17 cellular contexts compared by ENCODE assay signal in genomic region chr6:115613488-115613887, GRCh38.
DNase-seq lines count a peak whose midpoint lies in the region; ATAC-seq and TF ChIP-seq lines count a peak whose summit lies in the region.
"Had no signal": no experiment of that assay in that cellular context is flagged by ENCODE, and none has a peak within 500 bp of the region (broad histone marks: within the 10 kb centered on the region; RNA-seq: fewer than 3 reads in every experiment).

No MANE protein-coding gene starts in this region.

- no peak for ATAC-seq in activated T-cell treated with anti-CD3 and anti-CD28 coated beads, Interleukin-2, amount 50 U/mL, for 72 hours (replicated peaks in 1 of 2)
- no peak for ATAC-seq in HG02759 (IDR thresholded peaks at IDR 0.05; ENCODE audit: unreplicated experiment)
- ATAC-seq: activated CD4-positive, CD25-positive, alpha-beta regulatory T cell treated with anti-CD3 and anti-CD28 coated beads, Interleukin-2, amount 50 U/mL, for 24 hours; activated T-cell treated with anti-CD3 and anti-CD28 coated beads, Interleukin-2, amount 50 U/mL, for 4 hours; naive thymus-derived CD4-positive, alpha-beta T cell had no signal

- H3K4me2 ChIP-seq in mesendoderm (ENCODE audit: low read length) = no peak overlapping the region

- no peak overlapping the region for H3K9ac ChIP-seq in mesendoderm (ENCODE audit: low read length)

- H4K8ac ChIP-seq in mesendoderm (ENCODE audit: low read depth, low read length) = no peak overlapping the region

- H3K79me2 ChIP-seq in mesendoderm (ENCODE audit: control insufficient read depth, insufficient read depth, low read length) = no peaks in the 10 kb centered on the region

- peaks cover 2% of the 10 kb centered on the region for H3K9me3 Mint-ChIP-seq in activated CD4-positive, alpha-beta memory T cell treated with anti-CD3 and anti-CD28 coated beads, Interleukin-2, amount 10 ng/mL, durations not matched to agents 7 days and 5 days
- peaks cover 0 to 2% of the 10 kb centered on the region in 2 donors for H3K9me3 Mint-ChIP-seq in activated T-cell treated with anti-CD3 and anti-CD28 coated beads, Interleukin-2, amount 50 U/mL, for 72 hours

- CTCF ChIA-PET in activated CD4-positive, alpha-beta memory T cell treated with anti-CD3 and anti-CD28 coated beads, Interleukin-2, amount 10 ng/mL, durations not matched to agents 7 days and 5 days (lab: Charles Lee) = no interaction called here

- no peak overlapping the region for H2BK120ac ChIP-seq in mesendoderm (ENCODE audit: low read depth, low read length)

- H3K4ac ChIP-seq in mesendoderm (ENCODE audit: low read depth, low read length) = no peak overlapping the region

- no peak for TF ChIP-seq CTCF in AG09319 (IDR thresholded peaks at IDR 0.05; ENCODE audit: low read depth, low read length)

- H3K27me3 Mint-ChIP-seq in activated CD4-positive, alpha-beta memory T cell treated with anti-CD3 and anti-CD28 coated beads, Interleukin-2, amount 10 ng/mL, durations not matched to agents 7 days and 5 days = no peaks in the 10 kb centered on the region
- H3K27me3 Mint-ChIP-seq in activated T-cell treated with anti-CD3 and anti-CD28 coated beads, Interleukin-2, amount 50 U/mL, for 72 hours (ENCODE audit: low read depth) = no peaks in the 10 kb centered on the region
- H3K27me3 Mint-ChIP-seq: naive thymus-derived CD4-positive, alpha-beta T cell had no signal

- H3K79me1 ChIP-seq in mesendoderm (ENCODE audit: low read length) = no peaks in the 10 kb centered on the region

- H3K4me1 Mint-ChIP-seq in activated CD4-positive, alpha-beta memory T cell treated with anti-CD3 and anti-CD28 coated beads, Interleukin-2, amount 10 ng/mL, durations not matched to agents 7 days and 5 days = no peaks in the 10 kb centered on the region
- no peaks in the 10 kb centered on the region for H3K4me1 Mint-ChIP-seq in activated T-cell treated with anti-CD3 and anti-CD28 coated beads, Interleukin-2, amount 50 U/mL, for 72 hours (ENCODE audit: low read depth)
- H3K4me1 Mint-ChIP-seq: naive thymus-derived CD4-positive, alpha-beta T cell had no signal

- no peak overlapping the region for H3K4me3 ChIP-seq in mesendoderm (ENCODE audit: low read length)
- H3K4me3 ChIP-seq: adrenal gland, heart right ventricle had no signal

- no peak overlapping the region for H3K4me3 Mint-ChIP-seq in activated CD4-positive, alpha-beta memory T cell treated with anti-CD3 and anti-CD28 coated beads, Interleukin-2, amount 10 ng/mL, durations not matched to agents 7 days and 5 days
- no peak overlapping the region for H3K4me3 Mint-ChIP-seq in activated T-cell treated with anti-CD3 and anti-CD28 coated beads, Interleukin-2, amount 50 U/mL, for 72 hours
- H3K4me3 Mint-ChIP-seq: activated T-cell treated with anti-CD3 and anti-CD28 coated beads, Interleukin-2, amount 50 U/mL, for 4 hours; naive thymus-derived CD4-positive, alpha-beta T cell had no signal

- peak; percentile 94 for DNase-seq in AG09319 (ENCODE audit: extremely low read depth, low read depth)
- DNase-seq in HT1080 (ENCODE audit: low read depth) = peak; percentile 68
- peak; percentile 5 for DNase-seq in brain pericyte (ENCODE audit: low read depth, low spot score)
- no peak for DNase-seq in mesendoderm
- DNase-seq in activated CD4-positive, alpha-beta memory T cell treated with anti-CD3 and anti-CD28 coated beads, Interleukin-2, amount 10 ng/mL, durations not matched to agents 7 days and 5 days = no peak
- no peak for DNase-seq in head of caudate nucleus
- no peak for DNase-seq in activated T-cell treated with anti-CD3 and anti-CD28 coated beads, Interleukin-2, amount 50 U/mL, for 72 hours
- DNase-seq: activated T-cell treated with anti-CD3 and anti-CD28 coated beads, Interleukin-2, amount 50 U/mL, for 4 hours; adrenal gland; heart right ventricle; MM.1S; naive thymus-derived CD4-positive, alpha-beta T cell; NCI-H2171 treated with DMSO at 0.1 percent for 48 hours; stimulated activated naive CD4-positive, alpha-beta T cell had no signal

- no peaks in the 10 kb centered on the region for H3K36me3 ChIP-seq in mesendoderm (ENCODE audit: control insufficient read depth, insufficient read depth, low read length)
- H3K36me3 ChIP-seq: adrenal gland, heart right ventricle had no signal

- no peaks in the 10 kb centered on the region for H3K36me3 Mint-ChIP-seq in activated CD4-positive, alpha-beta memory T cell treated with anti-CD3 and anti-CD28 coated beads, Interleukin-2, amount 10 ng/mL, durations not matched to agents 7 days and 5 days (ENCODE audit: low read depth)
- no peaks in the 10 kb centered on the region for H3K36me3 Mint-ChIP-seq in activated T-cell treated with anti-CD3 and anti-CD28 coated beads, Interleukin-2, amount 50 U/mL, for 72 hours (ENCODE audit: insufficient read depth in 2 of 2)
- H3K36me3 Mint-ChIP-seq: naive thymus-derived CD4-positive, alpha-beta T cell had no signal

- no peak overlapping the region for H3K18ac ChIP-seq in mesendoderm (ENCODE audit: low read length)

- H2BK5ac ChIP-seq in mesendoderm (ENCODE audit: low read length) = no peak overlapping the region

- no peak overlapping the region for H3K23ac ChIP-seq in mesendoderm (ENCODE audit: low read length)

- POLR2A ChIA-PET in activated CD4-positive, alpha-beta memory T cell treated with anti-CD3 and anti-CD28 coated beads, Interleukin-2, amount 10 ng/mL, durations not matched to agents 7 days and 5 days (lab: Charles Lee) = no interaction called here

- no CpG with 5 or more reads among the region's 3 CpGs for WGBS in mesendoderm (ENCODE audit: extremely low coverage, insufficient coverage, low lambda C conversion rate)

- no peaks in the 10 kb centered on the region for H3K27me3 ChIP-seq in mesendoderm (ENCODE audit: insufficient read depth, low read length, poor library complexity)
- H3K27me3 ChIP-seq: adrenal gland, heart right ventricle had no signal

- no peak overlapping the region for H3K56ac ChIP-seq in mesendoderm (ENCODE audit: low read length)

- no peak overlapping the region for H3K27ac ChIP-seq in mesendoderm (ENCODE audit: low read depth, low read length)
- H3K27ac ChIP-seq: adrenal gland, C4-2B, heart right ventricle had no signal

- intact Hi-C loops in head of caudate nucleus (cut with DNase I) = no loop called here

- no peak overlapping the region for H3K27ac Mint-ChIP-seq in activated CD4-positive, alpha-beta memory T cell treated with anti-CD3 and anti-CD28 coated beads, Interleukin-2, amount 10 ng/mL, durations not matched to agents 7 days and 5 days
- no peak overlapping the region for H3K27ac Mint-ChIP-seq in activated T-cell treated with anti-CD3 and anti-CD28 coated beads, Interleukin-2, amount 50 U/mL, for 72 hours
- H3K27ac Mint-ChIP-seq: naive thymus-derived CD4-positive, alpha-beta T cell had no signal

- no peaks in the 10 kb centered on the region for H3K4me1 ChIP-seq in mesendoderm (ENCODE audit: control insufficient read depth, low read depth, low read length)
- H3K4me1 ChIP-seq: adrenal gland, heart right ventricle had no signal

- H2AK5ac ChIP-seq in mesendoderm (ENCODE audit: low read length) = no peak overlapping the region

- H2BK15ac ChIP-seq in mesendoderm (replicated peaks; ENCODE audit: low read depth) = peak overlapping the region; percentile 36

- H4K5ac ChIP-seq in mesendoderm (ENCODE audit: low read length) = no peak overlapping the region

Comparison
In these comparisons a context has a peak if more than half of its experiments do, and no peak if none do; other contexts are left out.
1. DNase-seq: peak in AG09319 (single experiment), HT1080 (single experiment) and brain pericyte (single experiment); none in mesendoderm (single experiment), activated CD4-positive, alpha-beta memory T cell treated with anti-CD3 and anti-CD28 coated beads, Interleukin-2, amount 10 ng/mL, durations not matched to agents 7 days and 5 days (single experiment), head of caudate nucleus (0 of 42) and activated T-cell treated with anti-CD3 and anti-CD28 coated beads, Interleukin-2, amount 50 U/mL, for 72 hours (0 of 2).